1 cellular context compared by ENCODE assay signal in genomic region chr2:96739051-96739632, GRCh38.
TF ChIP-seq lines count a peak whose summit lies in the region.

No MANE protein-coding gene starts in this region.

TF ChIP-seq in GM12878, 131 proteins besides CTCF, POLR2A, EP300 and RAD21:
- no peak for TF ChIP-seq SREBF2 (IDR thresholded peaks at IDR 0.05; ENCODE audit: low read length)
- TF ChIP-seq MTA2 (IDR thresholded peaks at IDR 0.05; ENCODE audit: low read depth): no peak
- no peak for TF ChIP-seq CEBPZ (IDR thresholded peaks at IDR 0.05; ENCODE audit: low read depth, low read length)
- TF ChIP-seq RBBP5 (conservative IDR thresholded peaks at IDR 0.05): no peak
- no peak for TF ChIP-seq NR2C2 (IDR thresholded peaks at IDR 0.05; ENCODE audit: borderline replicate concordance, control insufficient read depth, insufficient read length, low read depth)
- TF ChIP-seq NKRF (conservative IDR thresholded peaks at IDR 0.05): no peak
